2 cellular contexts compared by ENCODE assay signal in the genomic region with DNA sequence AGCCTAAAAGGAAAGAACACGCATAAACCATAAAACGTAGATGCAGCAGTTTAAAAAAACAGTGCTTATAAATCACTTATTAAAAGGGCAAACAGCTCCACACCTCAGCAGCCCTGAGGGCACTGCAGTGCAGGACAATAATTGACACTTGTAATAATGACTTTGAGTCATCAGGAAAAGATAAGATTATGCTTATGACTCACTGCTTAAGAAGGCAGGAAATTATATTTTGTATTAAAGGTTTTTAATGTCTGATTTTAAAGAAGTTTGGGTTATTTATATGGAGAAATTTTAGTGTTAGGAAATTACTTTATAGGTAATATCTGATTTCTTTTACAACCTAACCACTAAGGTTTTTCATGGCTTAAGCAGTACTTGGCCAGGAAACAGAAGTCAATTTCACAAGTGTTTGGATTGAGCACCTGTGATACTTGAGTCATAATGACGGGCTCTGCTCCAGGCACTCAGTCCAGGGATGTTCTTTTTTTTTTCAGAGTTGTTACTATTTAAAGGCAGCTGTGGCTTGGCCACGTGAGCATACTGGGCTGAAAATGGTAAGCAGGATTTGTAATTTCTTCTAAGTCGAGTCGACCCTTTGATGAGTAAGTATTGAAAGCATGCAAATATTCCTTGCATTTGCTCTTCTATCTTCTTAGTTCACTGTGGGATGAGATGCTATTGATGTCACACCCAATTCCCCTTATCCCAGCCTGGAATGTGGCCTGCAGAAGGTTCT.
TF ChIP-seq lines count a peak whose summit lies in the region.

No MANE protein-coding gene starts in this region.

TF ChIP-seq in liver, 16 proteins besides CTCF, POLR2A, EP300 and RAD21 (continued from another document):
- TF ChIP-seq RXRA (IDR thresholded peaks at IDR 0.05), result peak in 1 of 2 donors; percentile 49
- TF ChIP-seq SP1 (IDR thresholded peaks at IDR 0.05), result no peak
- peak in 1 of 2 donors; percentile 50 for TF ChIP-seq HNF4A (conservative IDR thresholded peaks at IDR 0.05)
- no peak for TF ChIP-seq TAF1 (conservative IDR thresholded peaks at IDR 0.05)
- no peak for TF ChIP-seq GABPA (IDR thresholded peaks at IDR 0.05 in 1 of 2, conservative IDR thresholded peaks at IDR 0.05 in 1 of 2)
- TF ChIP-seq, protein P1, sequence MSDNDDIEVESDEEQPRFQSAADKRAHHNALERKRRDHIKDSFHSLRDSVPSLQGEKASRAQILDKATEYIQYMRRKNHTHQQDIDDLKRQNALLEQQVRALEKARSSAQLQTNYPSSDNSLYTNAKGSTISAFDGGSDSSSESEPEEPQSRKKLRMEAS (IDR thresholded peaks at IDR 0.05), result no peak
- TF ChIP-seq JUND (IDR thresholded peaks at IDR 0.05), result peak in 1 of 2 donors; percentile 75
- TF ChIP-seq, protein P2, sequence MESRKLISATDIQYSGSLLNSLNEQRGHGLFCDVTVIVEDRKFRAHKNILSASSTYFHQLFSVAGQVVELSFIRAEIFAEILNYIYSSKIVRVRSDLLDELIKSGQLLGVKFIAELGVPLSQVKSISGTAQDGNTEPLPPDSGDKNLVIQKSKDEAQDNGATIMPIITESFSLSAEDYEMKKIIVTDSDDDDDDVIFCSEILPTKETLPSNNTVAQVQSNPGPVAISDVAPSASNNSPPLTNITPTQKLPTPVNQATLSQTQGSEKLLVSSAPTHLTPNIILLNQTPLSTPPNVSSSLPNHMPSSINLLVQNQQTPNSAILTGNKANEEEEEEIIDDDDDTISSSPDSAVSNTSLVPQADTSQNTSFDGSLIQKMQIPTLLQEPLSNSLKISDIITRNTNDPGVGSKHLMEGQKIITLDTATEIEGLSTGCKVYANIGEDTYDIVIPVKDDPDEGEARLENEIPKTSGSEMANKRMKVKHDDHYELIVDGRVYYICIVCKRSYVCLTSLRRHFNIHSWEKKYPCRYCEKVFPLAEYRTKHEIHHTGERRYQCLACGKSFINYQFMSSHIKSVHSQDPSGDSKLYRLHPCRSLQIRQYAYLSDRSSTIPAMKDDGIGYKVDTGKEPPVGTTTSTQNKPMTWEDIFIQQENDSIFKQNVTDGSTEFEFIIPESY (IDR thresholded peaks at IDR 0.05), result no peak

TF ChIP-seq in HepG2, 621 proteins besides CTCF, POLR2A, EP300 and RAD21 (continued from another document):
- TF ChIP-seq SIX1 (CRISPR knock-in tag; IDR thresholded peaks at IDR 0.05; ENCODE audit: borderline replicate concordance) (no peak), NR2F1 (CRISPR knock-in tag; IDR thresholded peaks at IDR 0.05) (no peak), ZNF331 (CRISPR knock-in tag; IDR thresholded peaks at IDR 0.05) (no peak), RNF2 (conservative IDR thresholded peaks at IDR 0.05; ENCODE audit: low read depth) (no peak), ZNF598 (CRISPR knock-in tag; IDR thresholded peaks at IDR 0.05; ENCODE audit: borderline replicate concordance) (no peak)
TF ChIP-seq in HepG2: peak in this region for 0.
